Comparison of ENCODE assay signal across 8 cellular contexts in the genomic region with DNA sequence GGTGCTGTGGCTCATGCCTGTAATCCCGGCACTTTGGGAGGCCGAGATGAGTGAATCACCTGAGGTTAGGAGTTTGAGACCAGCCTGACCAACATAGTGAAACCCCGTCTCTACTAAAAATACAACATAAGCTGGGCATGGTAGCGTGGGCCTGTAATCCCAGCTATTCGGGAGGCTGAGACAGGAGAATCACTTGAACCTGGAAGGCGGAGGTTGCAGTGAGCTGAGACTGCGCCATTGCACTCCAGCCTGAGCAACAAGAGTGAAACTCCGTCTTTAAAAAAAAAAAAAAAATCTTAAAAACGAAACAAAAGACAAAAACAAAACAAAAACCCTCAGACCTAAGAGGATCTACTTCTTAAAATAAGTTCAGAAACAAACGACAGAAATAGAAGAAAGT. TPM values are rescaled to one million over a fixed set of nuclear protein-coding genes. Genes with fewer than 3 reads are reported as not detected.
DNase-seq lines count a peak whose midpoint lies in the region; ATAC-seq and TF ChIP-seq lines count a peak whose summit lies in the region.
"Not testable (repeated sequence)": the region's sequence is repeated elsewhere in the genome, so short reads cannot be mapped to it uniquely, and the experiment has no call there.

No MANE protein-coding gene starts in this region.

- WGBS in testis, 2 donors: 66 to 71% methylated on average over 10 of the region's 10 CpGs

- H3K27ac Mint-ChIP-seq in CD4-positive, alpha-beta T cell: peak overlapping the region; percentile 86
- H3K27ac Mint-ChIP-seq in T-cell: peak overlapping the region; percentile 89 to 95
- peak overlapping the region; percentile 79 for H3K27ac Mint-ChIP-seq in activated CD4-positive, alpha-beta T cell treated with anti-CD3 and anti-CD28 coated beads, Interleukin-2, amount 10 ng/mL, durations not matched to agents 24 days and 14 days
- H3K27ac Mint-ChIP-seq in activated T-cell treated with anti-CD3 and anti-CD28 coated beads, Interleukin-2, amount 50 U/mL, for 24 hours: peak overlapping the region; percentile 91
- H3K27ac Mint-ChIP-seq in activated naive CD4-positive, alpha-beta T cell treated with anti-CD3 and anti-CD28 coated beads for 36 hours: peak overlapping the region; percentile 72

- H3K27me3 ChIP-seq in CD4-positive, alpha-beta T cell (ENCODE audit: control insufficient read depth, insufficient read depth, low read length); effector memory CD4-positive, alpha-beta T cell (replicated peaks; ENCODE audit: control insufficient read depth, insufficient read depth, low read length, poor library complexity, severe bottlenecking); testis: not testable (repeated sequence)

- H3K27ac ChIP-seq in CD4-positive, alpha-beta T cell (ENCODE audit: low read depth, low read length): peak overlapping the region; percentile 71
- H3K27ac ChIP-seq in effector memory CD4-positive, alpha-beta T cell (ENCODE audit: insufficient read depth, low read length, poor library complexity, severe bottlenecking): peak overlapping the region; percentile 78
- H3K27ac ChIP-seq in testis: peak overlapping the region; percentile 35 to 53

- H3K36me3 ChIP-seq in effector memory CD4-positive, alpha-beta T cell (ENCODE audit: control insufficient read depth, insufficient read depth, low read length): peaks cover 39% of the 10 kb centered on the region
- H3K36me3 ChIP-seq in testis (ENCODE audit: low read depth, missing control alignments): not testable (repeated sequence)

- H3K4me1 ChIP-seq in effector memory CD4-positive, alpha-beta T cell (ENCODE audit: control insufficient read depth, insufficient read depth, low read length, poor library complexity, severe bottlenecking): peaks cover 27% of the 10 kb centered on the region
- H3K4me1 ChIP-seq in testis: not testable (repeated sequence)

- intact Hi-C loops in CD4-positive, alpha-beta T cell (cut with DNase I, micrococcal nuclease): loop anchor here (1.0 to 5.0 kb wide), 7 partner anchors 15 to 80 kb away; partner anchors contain the start of gene HNRNPLL (in 1 of the 2)
- intact Hi-C loops in activated CD4-positive, alpha-beta T cell treated with anti-CD3 and anti-CD28 coated beads, Interleukin-2, amount 10 ng/mL, durations not matched to agents 24 days and 14 days (cut with micrococcal nuclease): loop anchor here (1.0 to 2.0 kb wide), 2 partner anchors 14 to 15 kb away; no protein-coding TSS in a partner anchor
- intact Hi-C loops in activated naive CD4-positive, alpha-beta T cell treated with anti-CD3 and anti-CD28 coated beads for 36 hours (cut with micrococcal nuclease): loop anchor here (1.0 kb wide), 3 partner anchors 27 to 44 kb away; no protein-coding TSS in a partner anchor
- intact Hi-C loops in testis (cut with DNase I; ENCODE audit: low total_unique reads): not testable (repeated sequence)

- ATAC-seq in CD4-positive, alpha-beta T cell (ENCODE audit: poor library complexity): peak; percentile 51
- peak; percentile 40 to 63 (median 44) for ATAC-seq in T-cell (replicated peaks in 1 of 4)

- H3K9me3 ChIP-seq in CD4-positive, alpha-beta T cell (ENCODE audit: control insufficient read depth, low read length); effector memory CD4-positive, alpha-beta T cell (ENCODE audit: control insufficient read depth, low read length); testis: not testable (repeated sequence)

- TF ChIP-seq CTCF in CD4-positive, alpha-beta T cell (IDR thresholded peaks at IDR 0.05); testis (IDR thresholded peaks at IDR 0.05): not testable (repeated sequence)

- not testable (repeated sequence) for H3K27me3 Mint-ChIP-seq in CD4-positive, alpha-beta T cell; T-cell; activated CD4-positive, alpha-beta T cell treated with anti-CD3 and anti-CD28 coated beads, Interleukin-2, amount 10 ng/mL, durations not matched to agents 24 days and 14 days; activated T-cell treated with anti-CD3 and anti-CD28 coated beads, Interleukin-2, amount 50 U/mL, for 24 hours; activated naive CD4-positive, alpha-beta T cell treated with anti-CD3 and anti-CD28 coated beads for 36 hours (ENCODE audit: low read depth)

- DNase-seq in CD4-positive, alpha-beta T cell; activated CD4-positive, alpha-beta T cell treated with anti-CD3 and anti-CD28 coated beads, Interleukin-2, amount 10 ng/mL, durations not matched to agents 24 days and 14 days; activated T-cell treated with anti-CD3 and anti-CD28 coated beads, Interleukin-2, amount 50 U/mL, for 24 hours; activated naive CD4-positive, alpha-beta T cell treated with anti-CD3 and anti-CD28 coated beads for 36 hours; testis: not testable (repeated sequence)
- peak in 3 of 34 experiments; percentile 6 to 20 (median 11) for DNase-seq in T-cell
- DNase-seq in effector memory CD4-positive, alpha-beta T cell: peak in 1 of 3 donors; percentile 22
- peak; percentile 23 for DNase-seq in stimulated activated CD4-positive, alpha-beta T cell treated with anti-CD3 and anti-CD28 coated beads, Interleukin-1b, Interleukin-23, amount 100 ng/mL, for 48 hours

- H3K4me3 ChIP-seq in effector memory CD4-positive, alpha-beta T cell (ENCODE audit: insufficient read depth, low read depth, low read length, poor library complexity, severe bottlenecking): peak overlapping the region; percentile 40
- H3K4me3 ChIP-seq in testis: not testable (repeated sequence)

- not testable (repeated sequence) for TF ChIP-seq POLR2A in testis (IDR thresholded peaks at IDR 0.05)

- peaks cover 91% of the 10 kb centered on the region for H3K36me3 Mint-ChIP-seq in CD4-positive, alpha-beta T cell (ENCODE audit: low read depth)
- H3K36me3 Mint-ChIP-seq in T-cell: peaks cover 57% of the 10 kb centered on the region
- H3K36me3 Mint-ChIP-seq in activated CD4-positive, alpha-beta T cell treated with anti-CD3 and anti-CD28 coated beads, Interleukin-2, amount 10 ng/mL, durations not matched to agents 24 days and 14 days (ENCODE audit: low read depth): peaks cover 85% of the 10 kb centered on the region
- peaks cover 92% of the 10 kb centered on the region for H3K36me3 Mint-ChIP-seq in activated T-cell treated with anti-CD3 and anti-CD28 coated beads, Interleukin-2, amount 50 U/mL, for 24 hours (ENCODE audit: low read depth)
- peaks cover 56% of the 10 kb centered on the region for H3K36me3 Mint-ChIP-seq in activated naive CD4-positive, alpha-beta T cell treated with anti-CD3 and anti-CD28 coated beads for 36 hours (ENCODE audit: low read depth)

- CTCF ChIA-PET in CD4-positive, alpha-beta T cell (lab: Charles Lee): interaction anchor here (0.8 to 3.0 kb wide), 15 partner anchors 8 to 101 kb away, joined by 4 to 25 read pairs (median 7); partner anchors contain the start of gene GALM
- CTCF ChIA-PET in T-cell (lab: Charles Lee): interaction anchor here (0.9 to 3.4 kb wide), 13 partner anchors 11 to 101 kb away, joined by 4 to 30 read pairs (median 8); partner anchors contain the start of gene HNRNPLL (in 1 of the 2)
- CTCF ChIA-PET in activated naive CD4-positive, alpha-beta T cell treated with anti-CD3 and anti-CD28 coated beads for 36 hours (lab: Charles Lee): interaction anchor here (1.0 to 2.0 kb wide), 10 partner anchors 11 to 101 kb away, joined by 3 to 11 read pairs (median 6); partner anchors contain the start of genes GALM and HNRNPLL

- POLR2A ChIA-PET in CD4-positive, alpha-beta T cell (lab: Charles Lee): interaction anchor here (0.8 to 3.7 kb wide), 20 partner anchors 11 to 101 kb away, joined by 3 to 47 read pairs (median 5); partner anchors contain the start of genes GALM, HNRNPLL and SRSF7
- POLR2A ChIA-PET in T-cell (lab: Charles Lee): interaction anchor here (0.5 to 2.6 kb wide), 14 partner anchors 9 to 112 kb away, joined by 3 to 14 read pairs (median 5); partner anchors contain the start of genes GALM (in 1 of the 2) and SRSF7 (in 1 of the 2)

- peak overlapping the region; percentile 49 for H3K4me3 Mint-ChIP-seq in CD4-positive, alpha-beta T cell
- H3K4me3 Mint-ChIP-seq in T-cell: peak overlapping the region; percentile 60 to 67 (median 61)
- peak overlapping the region; percentile 61 for H3K4me3 Mint-ChIP-seq in activated CD4-positive, alpha-beta T cell treated with anti-CD3 and anti-CD28 coated beads, Interleukin-2, amount 10 ng/mL, durations not matched to agents 24 days and 14 days
- H3K4me3 Mint-ChIP-seq in activated T-cell treated with anti-CD3 and anti-CD28 coated beads, Interleukin-2, amount 50 U/mL, for 24 hours: peak overlapping the region; percentile 51
- H3K4me3 Mint-ChIP-seq in activated naive CD4-positive, alpha-beta T cell treated with anti-CD3 and anti-CD28 coated beads for 36 hours: peak overlapping the region; percentile 24

- not testable (repeated sequence) for H3K9me3 Mint-ChIP-seq in CD4-positive, alpha-beta T cell; T-cell; activated CD4-positive, alpha-beta T cell treated with anti-CD3 and anti-CD28 coated beads, Interleukin-2, amount 10 ng/mL, durations not matched to agents 24 days and 14 days; activated T-cell treated with anti-CD3 and anti-CD28 coated beads, Interleukin-2, amount 50 U/mL, for 24 hours; activated naive CD4-positive, alpha-beta T cell treated with anti-CD3 and anti-CD28 coated beads for 36 hours

- peaks cover 44% of the 10 kb centered on the region for H3K4me1 Mint-ChIP-seq in CD4-positive, alpha-beta T cell (ENCODE audit: low read depth)
- H3K4me1 Mint-ChIP-seq in T-cell: peaks cover 28 to 58% (median 35%) of the 10 kb centered on the region in 3 donors
- H3K4me1 Mint-ChIP-seq in activated CD4-positive, alpha-beta T cell treated with anti-CD3 and anti-CD28 coated beads, Interleukin-2, amount 10 ng/mL, durations not matched to agents 24 days and 14 days: peaks cover 48% of the 10 kb centered on the region
- H3K4me1 Mint-ChIP-seq in activated T-cell treated with anti-CD3 and anti-CD28 coated beads, Interleukin-2, amount 50 U/mL, for 24 hours (ENCODE audit: low read depth): peaks cover 44% of the 10 kb centered on the region
- H3K4me1 Mint-ChIP-seq in activated naive CD4-positive, alpha-beta T cell treated with anti-CD3 and anti-CD28 coated beads for 36 hours (ENCODE audit: low read depth): peaks cover 39% of the 10 kb centered on the region

RNA-seq across cellular contexts. Expression of gene GALM, which starts 16.7 kb away (rescaled TPM):
- 1 to 10 TPM; 5.9 to 7.0 TPM for total RNA-seq in CD4-positive, alpha-beta T cell
- total RNA-seq in T-cell (10 to 100 TPM; 14.3 to 29.4 (median 17.3) TPM), testis (1 to 10 TPM; 8.5 to 9.1 TPM)
- 56.0 and 57.4 TPM in 2 replicates for total RNA-seq in activated CD4-positive, alpha-beta T cell treated with anti-CD3 and anti-CD28 coated beads, Interleukin-2, amount 10 ng/mL, durations not matched to agents 24 days and 14 days
- total RNA-seq in activated naive CD4-positive, alpha-beta T cell treated with anti-CD3 and anti-CD28 coated beads for 36 hours: 10 to 100 TPM; 31.3 to 31.9 TPM
- polyA plus RNA-seq in testis (ENCODE audit: insufficient read depth, low read depth, low replicate concordance): 11.8 TPM
